9 cellular contexts compared by ENCODE assay signal in the genomic region with DNA sequence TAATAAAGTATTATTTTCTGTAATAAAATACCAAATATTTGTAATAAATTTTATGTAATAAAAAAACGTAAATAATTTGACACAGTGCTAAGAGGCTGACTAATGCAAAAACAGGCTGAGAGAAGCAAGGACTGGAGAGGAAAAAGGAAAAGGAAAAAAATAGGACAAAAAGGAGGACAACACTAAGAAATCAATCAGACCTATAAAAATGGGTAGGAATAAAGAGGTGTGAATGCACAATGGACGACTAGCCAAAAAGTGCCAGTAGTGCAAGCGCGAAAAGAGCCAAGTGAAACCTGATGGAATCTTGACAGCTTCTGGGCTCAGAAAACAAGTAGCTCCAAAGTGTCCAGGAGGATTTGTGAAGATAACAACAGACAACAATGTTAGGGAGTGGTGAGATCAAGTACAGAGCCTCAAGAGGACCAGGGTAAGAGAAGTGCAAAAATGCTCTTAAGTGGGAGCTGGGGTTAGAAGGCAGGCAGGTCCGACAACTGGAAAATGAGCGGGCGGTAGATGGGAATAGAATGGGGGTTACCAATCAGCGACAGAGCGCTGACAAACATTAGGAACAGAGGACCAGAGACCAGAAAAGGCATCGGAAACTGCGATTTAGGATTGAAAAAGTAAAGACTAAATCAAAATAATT. TPM values are rescaled to one million over a fixed set of nuclear protein-coding genes. Genes with fewer than 3 reads are reported as not detected.
DNase-seq lines count a peak whose midpoint lies in the region; ATAC-seq lines count a peak whose summit lies in the region.
"Had no signal": no experiment of that assay in that cellular context is flagged by ENCODE, and none has a peak within 500 bp of the region (broad histone marks: within the 10 kb centered on the region; RNA-seq: fewer than 3 reads in every experiment).

No MANE protein-coding gene starts in this region.

- H3K4me3 Mint-ChIP-seq in stimulated activated memory B cell treated with anti-CD40 and anti-IgM and Interleukin-4, amounts not matched to agents 10 μg/mL and 1 μg/mL and 100 μg/mL, for 72 hours = no peak overlapping the region
- H3K4me3 Mint-ChIP-seq: dendritic cell treated with granulocyte-macrophage colony-stimulating factor and Interleukin-4, amounts not matched to agents 40 ng/mL and 50 ng/mL, for 4 days had no signal

- H3K4me3 ChIP-seq in adipocyte (ENCODE audit: low read length) (peak overlapping the region; percentile 96), iPS-15b (ENCODE audit: low read depth, low read length) (peak overlapping the region; percentile 90)

- DNase-seq in Right ventricle myocardium inferior (ENCODE audit: missing footprints) (no peak), cardiac septum (ENCODE audit: low spot score) (no peak), adipocyte (ENCODE audit: low read depth) (peak; percentile 46), iPS-NIHi11 (ENCODE audit: low spot score) (no peak)

- peaks cover 17% of the 10 kb centered on the region for H3K4me1 Mint-ChIP-seq in stimulated activated memory B cell treated with anti-CD40 and anti-IgM and Interleukin-4, amounts not matched to agents 10 μg/mL and 1 μg/mL and 100 μg/mL, for 72 hours

- H3K4me1 ChIP-seq in adipocyte (ENCODE audit: control insufficient read depth, insufficient read depth, low read length) = peaks cover 13% of the 10 kb centered on the region
- peaks cover 5% of the 10 kb centered on the region for H3K4me1 ChIP-seq in iPS-15b (ENCODE audit: control insufficient read depth, insufficient read depth, low read length)

- intact Hi-C loops in Right ventricle myocardium inferior (cut with DNase I) (loop anchor here (2.0 to 5.0 kb wide), 2 partner anchors 89 to 113 kb away; a partner anchor contains a TSS), cardiac septum (cut with DNase I) (loop anchor here (10.0 kb wide), 3 partner anchors 49 to 229 kb away; a partner anchor contains a TSS)

- no peak overlapping the region for H3K27ac Mint-ChIP-seq in stimulated activated memory B cell treated with anti-CD40 and anti-IgM and Interleukin-4, amounts not matched to agents 10 μg/mL and 1 μg/mL and 100 μg/mL, for 72 hours
- H3K27ac Mint-ChIP-seq: dendritic cell treated with granulocyte-macrophage colony-stimulating factor and Interleukin-4, amounts not matched to agents 40 ng/mL and 50 ng/mL, for 4 days had no signal

- no peaks in the 10 kb centered on the region for H3K27me3 Mint-ChIP-seq in stimulated activated memory B cell treated with anti-CD40 and anti-IgM and Interleukin-4, amounts not matched to agents 10 μg/mL and 1 μg/mL and 100 μg/mL, for 72 hours

- peaks cover 10% of the 10 kb centered on the region for H3K36me3 Mint-ChIP-seq in stimulated activated memory B cell treated with anti-CD40 and anti-IgM and Interleukin-4, amounts not matched to agents 10 μg/mL and 1 μg/mL and 100 μg/mL, for 72 hours

- H3K27me3 ChIP-seq in adipocyte (replicated peaks; ENCODE audit: control insufficient read depth, insufficient read depth, low read length) (no peaks in the 10 kb centered on the region), iPS-15b (ENCODE audit: control insufficient read depth, insufficient read depth, low read length) (no peaks in the 10 kb centered on the region)

- H3K9ac ChIP-seq in adipocyte (ENCODE audit: low read length) (peak overlapping the region; percentile 93), iPS-15b (ENCODE audit: low read depth, low read length) (peak overlapping the region; percentile 80)

- H3K9me3 Mint-ChIP-seq in stimulated activated memory B cell treated with anti-CD40 and anti-IgM and Interleukin-4, amounts not matched to agents 10 μg/mL and 1 μg/mL and 100 μg/mL, for 72 hours = no peaks in the 10 kb centered on the region

- ATAC-seq in Right ventricle myocardium inferior = peak; percentile 58
- ATAC-seq in HG03457 (IDR thresholded peaks at IDR 0.05; ENCODE audit: unreplicated experiment) = peak; percentile 8
- ATAC-seq in stimulated activated memory B cell treated with anti-CD40 and anti-IgM and Interleukin-4, amounts not matched to agents 10 μg/mL and 1 μg/mL and 100 μg/mL, for 72 hours = peak; percentile 1
- no peak for ATAC-seq in HG03139 (IDR thresholded peaks at IDR 0.05; ENCODE audit: unreplicated experiment)

- H3K36me3 ChIP-seq in adipocyte (ENCODE audit: control insufficient read depth, insufficient read depth, low read length, severe bottlenecking) (no peaks in the 10 kb centered on the region), iPS-15b (ENCODE audit: control insufficient read depth, insufficient read depth, low read length) (no peaks in the 10 kb centered on the region)

- H3K9me3 ChIP-seq in adipocyte (ENCODE audit: control insufficient read depth, low read length) (no peaks in the 10 kb centered on the region), iPS-15b (ENCODE audit: control insufficient read depth, insufficient read depth, low read length) (no peaks in the 10 kb centered on the region)

RNA-seq across cellular contexts. Expression of a gene that starts 1.2 kb away (rescaled TPM):
- total RNA-seq in Right ventricle myocardium inferior (16.8 TPM), cardiac septum (35.0 TPM)
